In the genomic region with DNA sequence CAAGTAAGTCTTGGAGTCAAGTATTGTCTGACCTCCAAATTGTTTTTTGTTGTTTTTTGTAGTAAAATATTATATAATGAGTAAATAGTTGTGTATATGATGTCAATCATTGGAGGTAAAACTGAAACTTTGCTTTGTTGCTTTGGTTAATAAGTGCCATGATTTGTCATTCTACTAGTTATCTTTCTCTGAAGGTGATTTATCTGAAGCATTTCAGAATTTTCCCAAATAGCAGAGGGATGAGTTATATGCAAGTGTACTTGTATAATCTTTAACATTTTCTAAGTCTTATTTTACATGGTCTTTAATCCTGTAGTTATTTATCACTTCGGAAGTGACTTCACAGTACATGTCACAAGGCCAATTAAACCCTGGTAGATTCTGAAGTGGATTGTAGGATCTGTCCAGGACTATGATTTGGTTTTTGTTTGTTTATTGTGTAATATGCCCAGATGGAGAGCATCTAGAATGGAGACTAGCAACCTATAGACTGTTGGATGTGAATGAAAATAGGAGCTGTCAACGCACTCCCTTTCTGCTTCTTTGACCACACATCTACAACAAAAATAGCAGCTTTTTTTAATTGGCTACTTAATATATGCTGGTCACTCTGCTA, we compare ENCODE assay signal across 16 cellular contexts.
"Had no signal": no experiment of that assay in that cellular context is flagged by ENCODE, and none has a peak within 500 bp of the region (broad histone marks: within the 10 kb centered on the region; RNA-seq: fewer than 3 reads in every experiment).

No MANE protein-coding gene starts in this region.

- H3K4me1 ChIP-seq: breast epithelium had no signal

- ATAC-seq: effector memory CD8-positive, alpha-beta T cell; gastrocnemius medialis; right cardiac atrium had no signal

- H3K4me3 ChIP-seq: breast epithelium, gastrocnemius medialis, skin epidermis, tibial artery had no signal

- H3K9me3 Mint-ChIP-seq: activated T-helper 1 cell treated with anti-CD3 and anti-CD28 coated beads, Interleukin-12 subunit alpha, Interleukin-12 subunit beta, Interleukin-2, Interleukin-4 antibody, amounts not matched to agents 30 ng/mL and 10 ng/mL and 1 ng/mL, durations not matched to agents 14 hours and 24 hours and 36 hours had no signal

- H3K4me3 Mint-ChIP-seq: activated CD4-positive, alpha-beta T cell treated with anti-CD3 and anti-CD28 coated beads, Interleukin-2, amount 10 ng/mL, durations not matched to agents 7 days and 5 days; activated T-helper 1 cell treated with anti-CD3 and anti-CD28 coated beads, Interleukin-12 subunit alpha, Interleukin-12 subunit beta, Interleukin-2, Interleukin-4 antibody, amounts not matched to agents 30 ng/mL and 10 ng/mL and 1 ng/mL, durations not matched to agents 14 hours and 24 hours and 36 hours; effector memory CD8-positive, alpha-beta T cell had no signal

- H3K9me3 ChIP-seq: gastrocnemius medialis, tibial artery had no signal

- FAIRE-seq: urothelium cell line had no signal

- H3K4me1 Mint-ChIP-seq: activated CD4-positive, alpha-beta T cell treated with anti-CD3 and anti-CD28 coated beads, Interleukin-2, amount 10 ng/mL, durations not matched to agents 7 days and 5 days had no signal

- DNase-seq: activated CD4-positive, alpha-beta T cell treated with anti-CD3 and anti-CD28 coated beads, Interleukin-2, amount 10 ng/mL, durations not matched to agents 7 days and 5 days; aorta; dermis blood vessel endothelial cell; effector memory CD8-positive, alpha-beta T cell; gastrocnemius medialis; islet precursor cell; right cardiac atrium; stimulated activated CD4-positive, alpha-beta T cell treated with anti-CD3 and anti-CD28 coated beads, Interleukin-4, amount 100 ng/mL, for 24 hours; stimulated activated naive CD4-positive, alpha-beta T cell; tibial artery had no signal

- H3K27ac ChIP-seq: breast epithelium, epithelial cell of prostate, gastrocnemius medialis, tibial artery had no signal

- H3K36me3 ChIP-seq: breast epithelium, gastrocnemius medialis, tibial artery had no signal

- H3K27me3 Mint-ChIP-seq: activated CD4-positive, alpha-beta T cell treated with anti-CD3 and anti-CD28 coated beads, Interleukin-2, amount 10 ng/mL, durations not matched to agents 7 days and 5 days; effector memory CD8-positive, alpha-beta T cell; progenitor cell of endocrine pancreas had no signal

- H3K27ac Mint-ChIP-seq: activated CD4-positive, alpha-beta T cell treated with anti-CD3 and anti-CD28 coated beads, Interleukin-2, amount 10 ng/mL, durations not matched to agents 7 days and 5 days; activated T-helper 1 cell treated with anti-CD3 and anti-CD28 coated beads, Interleukin-12 subunit alpha, Interleukin-12 subunit beta, Interleukin-2, Interleukin-4 antibody, amounts not matched to agents 30 ng/mL and 10 ng/mL and 1 ng/mL, durations not matched to agents 14 hours and 24 hours and 36 hours; effector memory CD8-positive, alpha-beta T cell; progenitor cell of endocrine pancreas had no signal
